1 cellular context compared by ENCODE assay signal in genomic region chr9:127005770-127006314, GRCh38.
TF ChIP-seq lines count a peak whose summit lies in the region.

No MANE protein-coding gene starts in this region.

TF ChIP-seq in GM23338, 12 proteins besides CTCF, POLR2A, EP300 and RAD21 (continued from another document):
- TF ChIP-seq ZNF462 (CRISPR knock-in tag; IDR thresholded peaks at IDR 0.05) (no peak), STAT1 (IDR thresholded peaks at IDR 0.05; ENCODE audit: unreplicated experiment) (no peak), EZH2 (IDR thresholded peaks at IDR 0.05; ENCODE audit: low read depth, unreplicated experiment) (no peak), EZH2phosphoT487 (IDR thresholded peaks at IDR 0.05; ENCODE audit: unreplicated experiment) (no peak), ZNF331 (CRISPR knock-in tag; IDR thresholded peaks at IDR 0.05; ENCODE audit: low read depth) (no peak), REST (IDR thresholded peaks at IDR 0.05; ENCODE audit: unreplicated experiment) (no peak), ZNF114 (CRISPR knock-in tag; IDR thresholded peaks at IDR 0.05) (no peak)
